In genomic region chr9:16170119-16170518, GRCh38 we compare ENCODE assay signal across 33 cellular contexts.
"Had no signal": no experiment of that assay in that cellular context is flagged by ENCODE, and none has a peak within 500 bp of the region (broad histone marks: within the 10 kb centered on the region; RNA-seq: fewer than 3 reads in every experiment).

No MANE protein-coding gene starts in this region.

- H3K9me3 ChIP-seq: adrenal gland, ascending aorta, body of pancreas, breast epithelium had no signal

- FAIRE-seq: astrocyte, bronchial epithelial cell, colon had no signal

- ATAC-seq: activated naive CD4-positive, alpha-beta T cell treated with anti-CD3 and anti-CD28 coated beads, Interleukin-2, amount 50 U/mL, for 72 hours; activated naive CD8-positive, alpha-beta T cell treated with anti-CD3 and anti-CD28 coated beads, Interleukin-2, amount 50 U/mL, for 24 hours; activated T-cell treated with anti-CD3 and anti-CD28 coated beads, Interleukin-2, amount 50 U/mL, for 4 hours; activated T-cell treated with anti-CD3 and anti-CD28 coated beads, Interleukin-2, amount 50 U/mL, for 72 hours; activated T-helper 17 cell treated with anti-CD3 and anti-CD28 coated beads, Interleukin-2, amount 50 U/mL, for 72 hours; body of pancreas had no signal

- H3K27ac ChIP-seq: adrenal gland, ascending aorta, body of pancreas, brain microvascular endothelial cell, breast epithelium, cardiac muscle cell had no signal

- H3K27me3 ChIP-seq: adrenal gland, ascending aorta, body of pancreas, brain microvascular endothelial cell, breast epithelium, cardiac muscle cell had no signal

- DNase-seq: activated effector memory CD4-positive, alpha-beta T cell treated with anti-CD3 and anti-CD28 coated beads, Interleukin-2, amount 50 U/mL, for 16 hours; activated effector memory CD4-positive, alpha-beta T cell treated with Interleukin-2 at 50 U/mL for 16 hours; activated gamma-delta T cell; activated gamma-delta T cell treated with Interleukin-2 at 50 U/mL for 16 hours; activated naive CD4-positive, alpha-beta T cell; activated naive CD4-positive, alpha-beta T cell treated with anti-CD3 and anti-CD28 coated beads for 36 hours; activated naive CD4-positive, alpha-beta T cell treated with anti-CD3 and anti-CD28 coated beads, Interleukin-2, amount 10 ng/mL, durations not matched to agents 7 days and 5 days; activated naive CD4-positive, alpha-beta T cell treated with anti-CD3 and anti-CD28 coated beads, Interleukin-2, amount 50 U/mL, for 16 hours; activated naive CD4-positive, alpha-beta T cell treated with Interleukin-2 at 50 U/mL for 16 hours; activated naive CD8-positive, alpha-beta T cell treated with anti-CD3 and anti-CD28 coated beads for 36 hours; activated naive CD8-positive, alpha-beta T cell treated with anti-CD3 and anti-CD28 coated beads, Interleukin-2, amount 10 ng/mL, durations not matched to agents 7 days and 5 days; activated naive CD8-positive, alpha-beta T cell treated with anti-CD3 and anti-CD28 coated beads, Interleukin-2, amount 50 U/mL, for 24 hours; activated T-cell treated with anti-CD3 and anti-CD28 coated beads, Interleukin-2, amount 50 U/mL, for 4 hours; activated T-cell treated with anti-CD3 and anti-CD28 coated beads, Interleukin-2, amount 50 U/mL, for 48 hours; activated T-cell treated with anti-CD3 and anti-CD28 coated beads, Interleukin-2, amount 50 U/mL, for 72 hours; adrenal gland; amniotic stem cell; amygdala; anterior cingulate cortex; aorta; body of pancreas; brain microvascular endothelial cell; caudate nucleus; central memory CD4-positive, alpha-beta T cell; cerebellar nuclear complex had no signal

- H3K4me1 ChIP-seq: adrenal gland, ascending aorta, body of pancreas, breast epithelium had no signal

- H3K4me3 ChIP-seq: adrenal gland, ascending aorta, body of pancreas, breast epithelium, cardiac muscle cell had no signal

- H3K36me3 ChIP-seq: adrenal gland, ascending aorta, brain microvascular endothelial cell, breast epithelium, cardiac muscle cell had no signal
